In genomic region chr11:134228625-134229024, GRCh38 we compare ENCODE assay signal across 1 cellular context.
TF ChIP-seq lines count a peak whose summit lies in the region.

No MANE protein-coding gene starts in this region.

TF ChIP-seq in GM12878, 131 proteins besides CTCF, POLR2A, EP300 and RAD21:
- TF ChIP-seq E4F1 (IDR thresholded peaks at IDR 0.05; ENCODE audit: borderline replicate concordance, partially characterized antibody) (no peak), TCF3 (IDR thresholded peaks at IDR 0.05; ENCODE audit: borderline replicate concordance, insufficient read depth, low read depth, low read length) (peak; percentile 78; the same call in 1 of the 2 replicates), HDAC2 (IDR thresholded peaks at IDR 0.05) (no peak), ATF7 (IDR thresholded peaks at IDR 0.05; ENCODE audit: low read depth) (peak; percentile 65; the same call in 1 of the 2 replicates), BCL3 (IDR thresholded peaks at IDR 0.05; ENCODE audit: borderline replicate concordance, insufficient read depth, low read depth, low read length, poor library complexity, severe bottlenecking) (no peak), TAF1 (IDR thresholded peaks at IDR 0.05; ENCODE audit: borderline replicate concordance, low read depth, low read length) (no peak), KLF5 (IDR thresholded peaks at IDR 0.05; ENCODE audit: partially characterized antibody) (no peak), PBX3 (IDR thresholded peaks at IDR 0.05; ENCODE audit: insufficient replicate concordance, low read depth, low read length) (peak; percentile 51), YY1 (IDR thresholded peaks at IDR 0.05; ENCODE audit: low read depth, low read length) (0 out of 2 replicates have a peak, but pooled peaks have one; percentile 5), ZNF217 (IDR thresholded peaks at IDR 0.05) (peak; percentile 53; the same call in 1 of the 2 replicates), ZNF687 (IDR thresholded peaks at IDR 0.05) (no peak), JUNB (IDR thresholded peaks at IDR 0.05) (no peak), ZBED1 (IDR thresholded peaks at IDR 0.05; ENCODE audit: borderline replicate concordance) (0 out of 2 replicates have a peak, but pooled peaks have one; percentile 29), MLLT1 (IDR thresholded peaks at IDR 0.05) (peak; percentile 86), STAT3 (IDR thresholded peaks at IDR 0.05; ENCODE audit: low read depth, low read length) (no peak), ZNF622 (IDR thresholded peaks at IDR 0.05) (no peak), SKIL (IDR thresholded peaks at IDR 0.05; ENCODE audit: low read depth, poor library complexity, severe bottlenecking) (peak; percentile 54), POU2F2 (IDR thresholded peaks at IDR 0.05; ENCODE audit: borderline replicate concordance, low read depth, low read length) (peak; percentile 87; the same call in 2 of the 3 replicates), TBL1XR1 (IDR thresholded peaks at IDR 0.05; ENCODE audit: low read depth, low read length) (0 out of 2 replicates have a peak, but pooled peaks have one; percentile 24), CREM (IDR thresholded peaks at IDR 0.05; ENCODE audit: low read depth) (peak; percentile 34; the same call in 1 of the 2 replicates), RUNX3 (IDR thresholded peaks at IDR 0.05; ENCODE audit: low read length) (peak; percentile 98), ESRRA (IDR thresholded peaks at IDR 0.05; ENCODE audit: low read length) (no peak), EED (IDR thresholded peaks at IDR 0.05; ENCODE audit: low read depth) (0 out of 2 replicates have a peak, but pooled peaks have one; percentile 43), PAX5 (IDR thresholded peaks at IDR 0.05; ENCODE audit: borderline replicate concordance, low read depth, low read length) (peak; percentile 98), IKZF2 (IDR thresholded peaks at IDR 0.05) (peak; percentile 22 to 53; a peak in 2 of 4 replicates), MTA2 (IDR thresholded peaks at IDR 0.05; ENCODE audit: low read depth) (peak; percentile 73), CBX5 (IDR thresholded peaks at IDR 0.05; ENCODE audit: low read depth) (no peak), ATF2 (IDR thresholded peaks at IDR 0.05; ENCODE audit: low read length) (no peak; the same call in 1 of the 2 replicates), CEBPB (IDR thresholded peaks at IDR 0.05; ENCODE audit: borderline replicate concordance in 1 of 2, low read depth in 2 of 2, low read length in 2 of 2) (no peak), CHD4 (IDR thresholded peaks at IDR 0.05) (no peak), DPF2 (IDR thresholded peaks at IDR 0.05) (0 out of 2 replicates have a peak, but pooled peaks have one; percentile 37), BHLHE40 (IDR thresholded peaks at IDR 0.05; ENCODE audit: borderline replicate concordance in 1 of 2, low read depth in 2 of 2, low read length in 1 of 2) (peak; percentile 36 to 61; a peak in 1 of 4 replicates), TCF12 (IDR thresholded peaks at IDR 0.05; ENCODE audit: low read depth, low read length) (peak; percentile 72; the same call in 1 of the 2 replicates), ASH2L (IDR thresholded peaks at IDR 0.05; ENCODE audit: borderline replicate concordance, low read depth) (no peak), NBN (IDR thresholded peaks at IDR 0.05) (peak; percentile 57; the same call in 1 of the 2 replicates), CBFB (IDR thresholded peaks at IDR 0.05; ENCODE audit: low read depth) (peak; percentile 91), BCL11A (IDR thresholded peaks at IDR 0.05; ENCODE audit: low read depth, low read length) (peak; percentile 53; the same call in 1 of the 2 replicates), PKNOX1 (IDR thresholded peaks at IDR 0.05) (peak; percentile 91), ZNF24 (IDR thresholded peaks at IDR 0.05) (no peak)
